11 cellular contexts compared by ENCODE assay signal in the genomic region with DNA sequence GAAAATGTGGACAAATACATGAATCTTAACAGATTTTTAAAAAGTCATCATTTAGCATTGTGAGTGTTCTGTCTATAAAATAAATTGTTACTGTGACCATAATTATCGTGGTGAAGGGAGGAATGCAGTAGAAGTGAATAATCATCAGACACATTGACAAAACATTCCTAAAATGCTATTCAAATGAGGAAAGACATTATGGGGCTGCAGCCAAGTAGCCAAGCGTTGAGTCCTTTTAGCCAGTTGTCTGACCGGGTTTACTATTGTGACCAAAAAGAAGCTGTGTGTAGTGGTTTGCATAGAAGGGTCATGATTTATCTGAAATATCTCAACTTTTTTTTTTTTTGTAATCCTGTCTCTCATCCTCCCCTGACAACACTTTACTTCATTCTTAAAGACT. TPM values are rescaled to one million over a fixed set of nuclear protein-coding genes. Genes with fewer than 3 reads are reported as not detected.
DNase-seq lines count a peak whose midpoint lies in the region; ATAC-seq and TF ChIP-seq lines count a peak whose summit lies in the region.
"Had no signal": no experiment of that assay in that cellular context is flagged by ENCODE, and none has a peak within 500 bp of the region (broad histone marks: within the 10 kb centered on the region; RNA-seq: fewer than 3 reads in every experiment).

No MANE protein-coding gene starts in this region.

- H3K27ac Mint-ChIP-seq in HFFc6 = peak overlapping the region; percentile 88
- H3K27ac Mint-ChIP-seq: dendritic cell treated with granulocyte-macrophage colony-stimulating factor and Interleukin-4, amounts not matched to agents 40 ng/mL and 50 ng/mL, for 4 days; stimulated activated naive CD8-positive, alpha-beta T cell treated with anti-CD3 and anti-CD28 coated beads, Interleukin-15, amount 100 ng/mL, for 72 hours had no signal

- no peaks in the 10 kb centered on the region for H3K9me3 ChIP-seq in thoracic aorta

- DNase-seq in HFFc6 (peak; percentile 89), brain microvascular endothelial cell (peak; percentile 91), iris pigment epithelial cell (ENCODE audit: low read depth) (peak; percentile 94), thoracic aorta (ENCODE audit: low spot score) (no peak)
- no peak for DNase-seq in activated naive CD4-positive, alpha-beta T cell treated with anti-CD3 and anti-CD28 coated beads, Interleukin-2, amount 50 U/mL, for 16 hours
- DNase-seq: posterior cingulate gyrus; stimulated activated naive CD8-positive, alpha-beta T cell treated with anti-CD3 and anti-CD28 coated beads, Interleukin-15, amount 100 ng/mL, for 72 hours; WERI-Rb-1 had no signal

- ATAC-seq in thoracic aorta (ENCODE audit: insufficient number of reproducible peaks, low FRiP score, low read depth) (no peak), GM19395 (IDR thresholded peaks at IDR 0.05; ENCODE audit: unreplicated experiment) (no peak), GM19035 (IDR thresholded peaks at IDR 0.05; ENCODE audit: unreplicated experiment) (no peak)
- ATAC-seq: stimulated activated naive CD8-positive, alpha-beta T cell treated with anti-CD3 and anti-CD28 coated beads, Interleukin-15, amount 100 ng/mL, for 72 hours had no signal

- H3K27me3 ChIP-seq in brain microvascular endothelial cell (replicated peaks) = no peaks in the 10 kb centered on the region
- no peaks in the 10 kb centered on the region for H3K27me3 ChIP-seq in thoracic aorta (replicated peaks; ENCODE audit: insufficient read depth)

- peak overlapping the region; percentile 82 for H3K4me3 Mint-ChIP-seq in HFFc6
- H3K4me3 Mint-ChIP-seq: dendritic cell treated with granulocyte-macrophage colony-stimulating factor and Interleukin-4, amounts not matched to agents 40 ng/mL and 50 ng/mL, for 4 days; stimulated activated naive CD8-positive, alpha-beta T cell treated with anti-CD3 and anti-CD28 coated beads, Interleukin-15, amount 100 ng/mL, for 72 hours had no signal

- H3K36me3 ChIP-seq in brain microvascular endothelial cell (replicated peaks) (no peaks in the 10 kb centered on the region), thoracic aorta (no peaks in the 10 kb centered on the region)
- H3K36me3 ChIP-seq: WERI-Rb-1 had no signal

- 0 out of 2 replicates have a peak, but pooled peaks cover 6% of the 10 kb centered on the region for H3K36me3 Mint-ChIP-seq in HFFc6 (ENCODE audit: low read depth)

- peaks cover 5 to 28% of the 10 kb centered on the region in 2 donors for H3K4me1 ChIP-seq in thoracic aorta (ENCODE audit: control insufficient read depth in 1 of 2, low read depth in 2 of 2)

- no peak for TF ChIP-seq CTCF in HFFc6 (IDR thresholded peaks at IDR 0.05)
- no peak for TF ChIP-seq CTCF in brain microvascular endothelial cell (IDR thresholded peaks at IDR 0.05; ENCODE audit: low read depth, low read length, missing control alignments)
- TF ChIP-seq CTCF in thoracic aorta (IDR thresholded peaks at IDR 0.05) = no peak

- H3K4me1 Mint-ChIP-seq in HFFc6 (ENCODE audit: low read depth) = peaks cover 73% of the 10 kb centered on the region
- H3K4me1 Mint-ChIP-seq: stimulated activated naive CD8-positive, alpha-beta T cell treated with anti-CD3 and anti-CD28 coated beads, Interleukin-15, amount 100 ng/mL, for 72 hours had no signal

- H3K27ac ChIP-seq in brain microvascular endothelial cell = peak overlapping the region; percentile 46
- no peak overlapping the region for H3K27ac ChIP-seq in thoracic aorta
- H3K27ac ChIP-seq: WERI-Rb-1 had no signal

- H3K9me3 Mint-ChIP-seq in HFFc6 = no peaks in the 10 kb centered on the region
- H3K9me3 Mint-ChIP-seq: dendritic cell treated with granulocyte-macrophage colony-stimulating factor and Interleukin-4, amounts not matched to agents 40 ng/mL and 50 ng/mL, for 4 days; stimulated activated naive CD8-positive, alpha-beta T cell treated with anti-CD3 and anti-CD28 coated beads, Interleukin-15, amount 100 ng/mL, for 72 hours had no signal

- no peaks in the 10 kb centered on the region; the same call in 1 of the 2 replicates for H3K27me3 Mint-ChIP-seq in HFFc6 (ENCODE audit: insufficient read depth)
- H3K27me3 Mint-ChIP-seq: dendritic cell treated with granulocyte-macrophage colony-stimulating factor and Interleukin-4, amounts not matched to agents 40 ng/mL and 50 ng/mL, for 4 days; stimulated activated naive CD8-positive, alpha-beta T cell treated with anti-CD3 and anti-CD28 coated beads, Interleukin-15, amount 100 ng/mL, for 72 hours had no signal

- H3K4me3 ChIP-seq in brain microvascular endothelial cell (ENCODE audit: low read depth, low read length) (no peak overlapping the region), thoracic aorta (peak overlapping the region; percentile 13)

- in situ Hi-C loops in brain microvascular endothelial cell (cut with HindIII; ENCODE audit: low pct_ligation_motif_present, low sequenced_read_pairs) = no loop called here

RNA-seq across cellular contexts. Expression of gene WWC2, which starts 19.5 kb away (rescaled TPM):
- 100 to 1,000 TPM in 2 of 6 experiments, 10 to 100 TPM in 4; 86.3 to 114 (median 95.2) TPM for total RNA-seq in HFFc6 (2021; fragmentation: NEBNext Ultra II Directional; extraction: Animal tissue kit (Norgen Biotek cat#: 25700))
- total RNA-seq in thoracic aorta = 10 to 100 TPM; 21.1 to 44.8 TPM

Comparison
In these comparisons a context has a peak if more than half of its experiments do, and no peak if none do; other contexts are left out.
1. DNase-seq: peak in HFFc6 (single experiment), brain microvascular endothelial cell (single experiment) and iris pigment epithelial cell (single experiment); none in thoracic aorta (single experiment) and activated naive CD4-positive, alpha-beta T cell treated with anti-CD3 and anti-CD28 coated beads, Interleukin-2, amount 50 U/mL, for 16 hours (single experiment).